Comparison of ENCODE assay signal across 17 cellular contexts in the genomic region with DNA sequence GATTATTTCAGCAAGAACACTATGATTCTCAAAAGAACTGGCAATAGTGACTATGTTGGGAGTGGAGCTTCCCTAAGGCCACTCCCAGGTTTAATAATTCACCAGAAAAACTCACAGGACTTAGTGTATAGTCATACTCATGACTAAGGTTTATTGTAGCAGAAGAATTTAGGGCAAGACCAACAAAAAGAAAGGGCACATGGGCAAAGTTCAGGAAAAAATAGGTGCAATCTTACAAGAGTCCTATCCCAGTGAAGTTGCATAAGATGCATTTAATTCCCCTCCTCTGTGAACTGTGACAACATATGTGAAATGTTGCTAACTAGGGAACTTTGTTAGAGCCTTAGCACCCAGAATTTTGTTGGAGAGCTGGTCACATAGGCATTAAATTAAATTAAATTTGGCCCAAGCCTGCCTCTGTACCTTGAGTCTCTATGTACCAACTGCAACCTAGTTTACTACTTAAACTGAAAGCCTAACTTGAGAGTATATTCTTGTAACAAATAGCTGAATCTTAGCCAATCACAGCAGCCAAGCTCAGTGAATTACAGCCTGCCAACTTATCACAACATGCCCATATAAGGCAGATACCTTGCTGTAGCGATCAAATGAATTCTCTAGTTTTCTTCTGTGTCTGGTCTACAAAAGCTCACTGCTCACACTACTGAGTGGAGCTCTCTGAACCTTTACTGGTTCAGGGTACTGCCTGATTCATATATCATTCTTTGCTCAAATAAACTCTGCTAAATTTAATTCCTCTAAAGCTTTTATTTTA.
DNase-seq lines count a peak whose midpoint lies in the region; TF ChIP-seq lines count a peak whose summit lies in the region.
"Had no signal": no experiment of that assay in that cellular context is flagged by ENCODE, and none has a peak within 500 bp of the region (broad histone marks: within the 10 kb centered on the region; RNA-seq: fewer than 3 reads in every experiment).

No MANE protein-coding gene starts in this region.

- H3K4me1 Mint-ChIP-seq in activated naive CD4-positive, alpha-beta T cell treated with anti-CD3 and anti-CD28 coated beads for 36 hours (ENCODE audit: low read depth), result no peaks in the 10 kb centered on the region
- H3K4me1 Mint-ChIP-seq: activated naive CD8-positive, alpha-beta T cell treated with anti-CD3 and anti-CD28 coated beads for 36 hours; stimulated activated effector memory CD8-positive, alpha-beta T cell treated with anti-CD3 and anti-CD28 coated beads, Interleukin-12 subunit alpha, Interleukin-12 subunit beta, amount 100 ng/mL, for 72 hours had no signal

- CTCF ChIA-PET in activated naive CD4-positive, alpha-beta T cell treated with anti-CD3 and anti-CD28 coated beads for 36 hours (lab: Charles Lee), result interaction anchor here (1.0 kb wide), 1 partner anchor 53 kb away, joined by 3 read pairs; no protein-coding TSS in a partner anchor

- peak; percentile 1 for DNase-seq in EL
- peak; percentile 47 for DNase-seq in SW480 (ENCODE audit: low spot score)
- peak; percentile 49 for DNase-seq in fibroblast of mammary gland (ENCODE audit: low read depth)
- no peak for DNase-seq in SHP77 (lab: John Stamatoyannopoulos, UW)
- no peak for DNase-seq in activated effector memory CD4-positive, alpha-beta T cell treated with anti-CD3 and anti-CD28 coated beads, Interleukin-2, amount 50 U/mL, for 16 hours
- no peak for DNase-seq in activated naive CD4-positive, alpha-beta T cell treated with anti-CD3 and anti-CD28 coated beads for 36 hours
- no peak for DNase-seq in NCI-H1092 (lab: John Stamatoyannopoulos, UW)
- DNase-seq: activated naive CD8-positive, alpha-beta T cell treated with anti-CD3 and anti-CD28 coated beads for 36 hours; foreskin melanocyte; H9; naive thymus-derived CD4-positive, alpha-beta T cell; stimulated activated CD4-positive, alpha-beta T cell treated with anti-CD3 and anti-CD28 coated beads, Interleukin-4, amount 100 ng/mL, for 1 hour had no signal

- H3K36me3 ChIP-seq in rectal smooth muscle tissue (ENCODE audit: control insufficient read depth, insufficient read depth, low read length), result no peaks in the 10 kb centered on the region
- H3K36me3 ChIP-seq: BLaER1 treated with 17β-estradiol and CSF1 and Interleukin-3, amounts not matched to agents 10 nM and 100 nM had no signal

- H3K36me3 Mint-ChIP-seq in activated naive CD4-positive, alpha-beta T cell treated with anti-CD3 and anti-CD28 coated beads for 36 hours (ENCODE audit: low read depth), result no peaks in the 10 kb centered on the region
- H3K36me3 Mint-ChIP-seq: stimulated activated effector memory CD8-positive, alpha-beta T cell treated with anti-CD3 and anti-CD28 coated beads, Interleukin-12 subunit alpha, Interleukin-12 subunit beta, amount 100 ng/mL, for 72 hours had no signal

- peaks cover 13% of the 10 kb centered on the region for H3K9me3 Mint-ChIP-seq in activated naive CD4-positive, alpha-beta T cell treated with anti-CD3 and anti-CD28 coated beads for 36 hours

- H3K27me3 ChIP-seq in rectal smooth muscle tissue (ENCODE audit: control insufficient read depth, insufficient read depth, low read length), result no peaks in the 10 kb centered on the region
- H3K27me3 ChIP-seq: BLaER1 treated with 17β-estradiol and CSF1 and Interleukin-3, amounts not matched to agents 10 nM and 100 nM had no signal

- H3K4me3 ChIP-seq in fibroblast of mammary gland (ENCODE audit: control insufficient read depth, low read depth, low read length) (no peak overlapping the region), rectal smooth muscle tissue (ENCODE audit: low read length) (no peak overlapping the region)
- H3K4me3 ChIP-seq: BLaER1 treated with 17β-estradiol and CSF1 and Interleukin-3, amounts not matched to agents 10 nM and 100 nM had no signal

- peaks cover 5% of the 10 kb centered on the region for H3K4me1 ChIP-seq in rectal smooth muscle tissue (ENCODE audit: control insufficient read depth, insufficient read depth, low read length)
- H3K4me1 ChIP-seq: BLaER1 treated with 17β-estradiol and CSF1 and Interleukin-3, amounts not matched to agents 10 nM and 100 nM had no signal

- intact Hi-C loops in activated naive CD4-positive, alpha-beta T cell treated with anti-CD3 and anti-CD28 coated beads for 36 hours (cut with micrococcal nuclease), result no loop called here

- no peaks in the 10 kb centered on the region for H3K27me3 Mint-ChIP-seq in activated naive CD4-positive, alpha-beta T cell treated with anti-CD3 and anti-CD28 coated beads for 36 hours (ENCODE audit: low read depth)

- H3K27ac Mint-ChIP-seq in activated naive CD4-positive, alpha-beta T cell treated with anti-CD3 and anti-CD28 coated beads for 36 hours, result no peak overlapping the region
- H3K27ac Mint-ChIP-seq: activated naive CD8-positive, alpha-beta T cell treated with anti-CD3 and anti-CD28 coated beads for 36 hours; H9; naive thymus-derived CD4-positive, alpha-beta T cell; stimulated activated effector memory CD8-positive, alpha-beta T cell treated with anti-CD3 and anti-CD28 coated beads, Interleukin-12 subunit alpha, Interleukin-12 subunit beta, amount 100 ng/mL, for 72 hours; WTC11 had no signal

- H3K9ac ChIP-seq in rectal smooth muscle tissue (ENCODE audit: low read length), result no peak overlapping the region
- H3K9ac ChIP-seq: BLaER1 treated with 17β-estradiol and CSF1 and Interleukin-3, amounts not matched to agents 10 nM and 100 nM had no signal

- TF ChIP-seq CTCF in fibroblast of mammary gland (conservative IDR thresholded peaks at IDR 0.05; ENCODE audit: control insufficient read depth, insufficient read depth, low read depth, low read length), result no peak

- no peak overlapping the region for H3K4me3 Mint-ChIP-seq in activated naive CD4-positive, alpha-beta T cell treated with anti-CD3 and anti-CD28 coated beads for 36 hours
- H3K4me3 Mint-ChIP-seq: activated naive CD8-positive, alpha-beta T cell treated with anti-CD3 and anti-CD28 coated beads for 36 hours; H9; naive thymus-derived CD4-positive, alpha-beta T cell; stimulated activated effector memory CD8-positive, alpha-beta T cell treated with anti-CD3 and anti-CD28 coated beads, Interleukin-12 subunit alpha, Interleukin-12 subunit beta, amount 100 ng/mL, for 72 hours; WTC11 had no signal

- H3K27ac ChIP-seq in rectal smooth muscle tissue (ENCODE audit: low read depth, low read length), result peak overlapping the region; percentile 71
- H3K27ac ChIP-seq: BLaER1 treated with 17β-estradiol and CSF1 and Interleukin-3, amounts not matched to agents 10 nM and 100 nM; HL-60 had no signal

Comparison
In these comparisons a context has a peak if more than half of its experiments do, and no peak if none do; other contexts are left out.
1. DNase-seq: peak in EL (single experiment), SW480 (single experiment) and fibroblast of mammary gland (single experiment); none in SHP77 (0 of 2), activated effector memory CD4-positive, alpha-beta T cell treated with anti-CD3 and anti-CD28 coated beads, Interleukin-2, amount 50 U/mL, for 16 hours (single experiment), activated naive CD4-positive, alpha-beta T cell treated with anti-CD3 and anti-CD28 coated beads for 36 hours (single experiment) and NCI-H1092 (single experiment).